Comparison of ENCODE assay signal across 8 cellular contexts in genomic region chr1:87151500-87152421, GRCh38.
DNase-seq lines count a peak whose midpoint lies in the region; ATAC-seq and TF ChIP-seq lines count a peak whose summit lies in the region.

No MANE protein-coding gene starts in this region.

- H3K4me2 ChIP-seq in fibroblast of lung (ENCODE audit: extremely low read depth, insufficient read depth, low read length): peak overlapping the region; percentile 81

- H3K9me3 ChIP-seq in fibroblast of lung (ENCODE audit: control insufficient read depth, insufficient read depth, low read depth, low read length) (no peaks in the 10 kb centered on the region), testis (no peaks in the 10 kb centered on the region)

- POLR2A ChIA-PET in activated CD4-positive, alpha-beta memory T cell treated with anti-CD3 and anti-CD28 coated beads, Interleukin-2, amount 10 ng/mL, durations not matched to agents 7 days and 5 days (lab: Charles Lee): no interaction called here

- DNase-seq in Calu3 (peak; percentile 87), HS-27A (ENCODE audit: low read depth) (peak; percentile 43), fibroblast of lung (ENCODE audit: low read depth in 2 of 2) (peak; percentile 64 to 77), testis (peak; percentile 77), DMS 273 (lab: John Stamatoyannopoulos, UW; ENCODE audit: unreplicated experiment) (no peak)
- peak; percentile 20 for DNase-seq in activated CD4-positive, alpha-beta memory T cell treated with anti-CD3 and anti-CD28 coated beads, Interleukin-2, amount 10 ng/mL, durations not matched to agents 7 days and 5 days
- DNase-seq in natural killer cell treated with Interleukin-12 subunit alpha and Interleukin-12 subunit beta and Interleukin-15 and Interleukin-18, amount 100 ng/mL, for 72 hours (ENCODE audit: low spot score): peak; percentile 67

- TF ChIP-seq CTCF in Calu3 (IDR thresholded peaks at IDR 0.05; ENCODE audit: unreplicated experiment): peak; percentile 68
- TF ChIP-seq CTCF in fibroblast of lung (conservative IDR thresholded peaks at IDR 0.05 in 1 of 2, IDR thresholded peaks at IDR 0.05 in 1 of 2; ENCODE audit: low read depth in 1 of 2, low read length in 2 of 2): peak; percentile 37 to 48
- TF ChIP-seq CTCF in testis (IDR thresholded peaks at IDR 0.05): peak; percentile 14 to 44 (median 18)

- H3K36me3 ChIP-seq in fibroblast of lung (ENCODE audit: control insufficient read depth, insufficient read depth, low read length) (no peaks in the 10 kb centered on the region), testis (ENCODE audit: low read depth, missing control alignments) (no peaks in the 10 kb centered on the region)

- H2AFZ ChIP-seq in fibroblast of lung (ENCODE audit: low read length): peak overlapping the region; percentile 63

- no peak for TF ChIP-seq POLR2A in testis (IDR thresholded peaks at IDR 0.05)

- no peaks in the 10 kb centered on the region for H3K36me3 Mint-ChIP-seq in Calu3 (ENCODE audit: insufficient read depth, unreplicated experiment)
- no peaks in the 10 kb centered on the region for H3K36me3 Mint-ChIP-seq in activated CD4-positive, alpha-beta memory T cell treated with anti-CD3 and anti-CD28 coated beads, Interleukin-2, amount 10 ng/mL, durations not matched to agents 7 days and 5 days (ENCODE audit: low read depth)
- H3K36me3 Mint-ChIP-seq in natural killer cell treated with Interleukin-12 subunit alpha and Interleukin-12 subunit beta and Interleukin-15 and Interleukin-18, amount 100 ng/mL, for 72 hours: no peaks in the 10 kb centered on the region

- BruUV-seq in Calu3 (replicated peaks; lab: Mats Ljungman, UMichigan): no TSS peak

- H3K4me3 ChIP-seq in fibroblast of lung (replicated peaks in 1 of 4; ENCODE audit: control extremely low read depth in 1 of 4, insufficient read depth in 1 of 4, low read depth in 3 of 4, low read length in 4 of 4) (peak overlapping the region; percentile 25 to 58 (median 36)), testis (peak overlapping the region; percentile 7 to 15)

- ATAC-seq in GM21360 (IDR thresholded peaks at IDR 0.05; ENCODE audit: unreplicated experiment): peak; percentile 74
- ATAC-seq in natural killer cell treated with Interleukin-12 subunit alpha and Interleukin-12 subunit beta and Interleukin-15 and Interleukin-18, amount 100 ng/mL, for 72 hours: peak; percentile 70 to 71

- H3K9ac ChIP-seq in fibroblast of lung (ENCODE audit: insufficient read depth, low read length): peak overlapping the region; percentile 36

- CTCF ChIA-PET in Calu3 (lab: Charles Lee): interaction anchor here (0.6 to 1.7 kb wide), 3 partner anchors 72 to 177 kb away, joined by 3 to 7 read pairs (median 3); no protein-coding TSS in a partner anchor
- CTCF ChIA-PET in activated CD4-positive, alpha-beta memory T cell treated with anti-CD3 and anti-CD28 coated beads, Interleukin-2, amount 10 ng/mL, durations not matched to agents 7 days and 5 days (lab: Charles Lee): no interaction called here

- H3K9me3 Mint-ChIP-seq in Calu3 (ENCODE audit: low read depth, unreplicated experiment): no peaks in the 10 kb centered on the region
- no peaks in the 10 kb centered on the region for H3K9me3 Mint-ChIP-seq in activated CD4-positive, alpha-beta memory T cell treated with anti-CD3 and anti-CD28 coated beads, Interleukin-2, amount 10 ng/mL, durations not matched to agents 7 days and 5 days
- H3K9me3 Mint-ChIP-seq in natural killer cell treated with Interleukin-12 subunit alpha and Interleukin-12 subunit beta and Interleukin-15 and Interleukin-18, amount 100 ng/mL, for 72 hours: no peaks in the 10 kb centered on the region

- H3K4me1 Mint-ChIP-seq in Calu3 (ENCODE audit: low read depth, unreplicated experiment): peaks cover 36% of the 10 kb centered on the region
- peaks cover 13% of the 10 kb centered on the region for H3K4me1 Mint-ChIP-seq in activated CD4-positive, alpha-beta memory T cell treated with anti-CD3 and anti-CD28 coated beads, Interleukin-2, amount 10 ng/mL, durations not matched to agents 7 days and 5 days
- peaks cover 10 to 12% of the 10 kb centered on the region in 2 donors for H3K4me1 Mint-ChIP-seq in natural killer cell treated with Interleukin-12 subunit alpha and Interleukin-12 subunit beta and Interleukin-15 and Interleukin-18, amount 100 ng/mL, for 72 hours (ENCODE audit: low read depth in 2 of 2)

- no peaks in the 10 kb centered on the region for H4K20me1 ChIP-seq in fibroblast of lung (ENCODE audit: control insufficient read depth, extremely low read depth, insufficient read depth, low read length)

- H3K27ac ChIP-seq in fibroblast of lung (ENCODE audit: insufficient read depth, low read length): peak overlapping the region; percentile 40
- peak overlapping the region in 1 of 2 donors; percentile 8 for H3K27ac ChIP-seq in testis

- H3K27me3 ChIP-seq in fibroblast of lung (ENCODE audit: control insufficient read depth, insufficient read depth, low read length) (no peaks in the 10 kb centered on the region), testis (no peaks in the 10 kb centered on the region)

- intact Hi-C loops in Calu3 (cut with micrococcal nuclease; ENCODE audit: unreplicated experiment) (loop anchor here (5.0 to 10.0 kb wide), 5 partner anchors 51 to 633 kb away; partner anchors contain the start of gene LMO4), testis (cut with DNase I; ENCODE audit: low total_unique reads) (no loop called here)

- H3K4me1 ChIP-seq in fibroblast of lung (ENCODE audit: control insufficient read depth, extremely low read depth, insufficient read depth, low read length): peaks cover 14% of the 10 kb centered on the region
- H3K4me1 ChIP-seq in testis: no peaks in the 10 kb centered on the region

- no peak overlapping the region for H3K27ac Mint-ChIP-seq in Calu3 (ENCODE audit: unreplicated experiment)
- H3K27ac Mint-ChIP-seq in activated CD4-positive, alpha-beta memory T cell treated with anti-CD3 and anti-CD28 coated beads, Interleukin-2, amount 10 ng/mL, durations not matched to agents 7 days and 5 days: no peak overlapping the region
- H3K27ac Mint-ChIP-seq in natural killer cell treated with Interleukin-12 subunit alpha and Interleukin-12 subunit beta and Interleukin-15 and Interleukin-18, amount 100 ng/mL, for 72 hours: peak overlapping the region; percentile 53 to 71

- no peaks in the 10 kb centered on the region for H3K27me3 Mint-ChIP-seq in Calu3 (ENCODE audit: unreplicated experiment)
- H3K27me3 Mint-ChIP-seq in activated CD4-positive, alpha-beta memory T cell treated with anti-CD3 and anti-CD28 coated beads, Interleukin-2, amount 10 ng/mL, durations not matched to agents 7 days and 5 days: peaks cover 44% of the 10 kb centered on the region
- H3K27me3 Mint-ChIP-seq in natural killer cell treated with Interleukin-12 subunit alpha and Interleukin-12 subunit beta and Interleukin-15 and Interleukin-18, amount 100 ng/mL, for 72 hours: peaks cover 27 to 39% of the 10 kb centered on the region in 2 donors

- H3K4me3 Mint-ChIP-seq in Calu3 (ENCODE audit: low read depth, unreplicated experiment): peak overlapping the region; percentile 59
- peak overlapping the region; percentile 59 for H3K4me3 Mint-ChIP-seq in activated CD4-positive, alpha-beta memory T cell treated with anti-CD3 and anti-CD28 coated beads, Interleukin-2, amount 10 ng/mL, durations not matched to agents 7 days and 5 days
- peak overlapping the region; percentile 86 for H3K4me3 Mint-ChIP-seq in natural killer cell treated with Interleukin-12 subunit alpha and Interleukin-12 subunit beta and Interleukin-15 and Interleukin-18, amount 100 ng/mL, for 72 hours

- no peaks in the 10 kb centered on the region for H3K79me2 ChIP-seq in fibroblast of lung (ENCODE audit: control insufficient read depth, insufficient read depth, low read length)

- 15 to 24% methylated on average over 35 to 45 of the region's 45 CpGs for WGBS in testis, 2 donors

Comparison
In these comparisons a context has a peak if more than half of its experiments do, and no peak if none do; other contexts are left out.
1. H3K27ac Mint-ChIP-seq: peak in natural killer cell treated with Interleukin-12 subunit alpha and Interleukin-12 subunit beta and Interleukin-15 and Interleukin-18, amount 100 ng/mL, for 72 hours (2 of 2); none in Calu3 (single experiment) and activated CD4-positive, alpha-beta memory T cell treated with anti-CD3 and anti-CD28 coated beads, Interleukin-2, amount 10 ng/mL, durations not matched to agents 7 days and 5 days (single experiment).
2. CTCF ChIP-seq: peak in every context shown above with its lines; median percentile 68 in Calu3; 42 in fibroblast of lung; 18 in testis.
3. Peak in every context shown above with its lines, with median percentiles within 50 percentile points of each other: H3K4me3 Mint-ChIP-seq.